In genomic region chr7:105017263-105018051, GRCh38 we compare ENCODE assay signal across 8 cellular contexts. TPM values are rescaled to one million over a fixed set of nuclear protein-coding genes. Genes with fewer than 3 reads are reported as not detected.
DNase-seq lines count a peak whose midpoint lies in the region; ATAC-seq, FAIRE-seq and TF ChIP-seq lines count a peak whose summit lies in the region.

No MANE protein-coding gene starts in this region.

- peak overlapping the region; percentile 100 for H3K27ac Mint-ChIP-seq in activated T-cell treated with anti-CD3 and anti-CD28 coated beads, Interleukin-2, amount 50 U/mL, for 24 hours
- H3K27ac Mint-ChIP-seq in activated CD4-positive, alpha-beta memory T cell treated with anti-CD3 and anti-CD28 coated beads, Interleukin-2, amount 10 ng/mL, durations not matched to agents 7 days and 5 days, result peak overlapping the region; percentile 73

- no peak for TF ChIP-seq CTCF in keratinocyte (optimal IDR thresholded peaks at IDR 0.05 in 1 of 3, IDR thresholded peaks at IDR 0.05 in 1 of 3, conservative IDR thresholded peaks at IDR 0.05 in 1 of 3; ENCODE audit: extremely low read depth in 1 of 3, insufficient read depth in 2 of 3, low read length in 3 of 3)
- TF ChIP-seq CTCF in tibial nerve (IDR thresholded peaks at IDR 0.05), result no peak

- peaks cover 5% of the 10 kb centered on the region for H4K20me1 ChIP-seq in keratinocyte (ENCODE audit: control insufficient read depth, extremely low read depth, insufficient read depth, low read length)

- DNase-seq in activated T-cell treated with anti-CD3 and anti-CD28 coated beads, Interleukin-2, amount 50 U/mL, for 24 hours, result no peak
- DNase-seq in activated T-cell treated with anti-CD3 and anti-CD28 coated beads for 4 hours (no peak), keratinocyte (ENCODE audit: low read depth, low spot score) (no peak), tibial nerve (ENCODE audit: low spot score in 2 of 2) (no peak), MV-4-11 (lab: John Stamatoyannopoulos, UW) (no peak), left lobe of liver (ENCODE audit: low spot score) (no peak), cerebellar cortex (ENCODE audit: low spot score) (no peak)
- no peak for DNase-seq in activated CD4-positive, alpha-beta memory T cell treated with anti-CD3 and anti-CD28 coated beads, Interleukin-2, amount 10 ng/mL, durations not matched to agents 7 days and 5 days

- H3K4me2 ChIP-seq in keratinocyte (ENCODE audit: control insufficient read depth, extremely low read depth, insufficient read depth, low read depth, low read length), result peak overlapping the region; percentile 87

- H3K36me3 ChIP-seq in keratinocyte (ENCODE audit: control insufficient read depth in 2 of 2, extremely low read depth in 1 of 2, insufficient read depth in 2 of 2, low read length in 2 of 2), result no peaks in the 10 kb centered on the region
- no peaks in the 10 kb centered on the region for H3K36me3 ChIP-seq in tibial nerve

- WGBS in tibial nerve, 2 donors, result 4 to 6% methylated on average over 4 of the region's 4 CpGs

- POLR2A ChIA-PET in activated CD4-positive, alpha-beta memory T cell treated with anti-CD3 and anti-CD28 coated beads, Interleukin-2, amount 10 ng/mL, durations not matched to agents 7 days and 5 days (lab: Charles Lee), result interaction anchor here (0.7 to 19.3 kb wide), 14 partner anchors 10 to 515 kb away, joined by 3 to 822 read pairs (median 28); partner anchors contain the start of gene RINT1

- H3K4me1 Mint-ChIP-seq in activated T-cell treated with anti-CD3 and anti-CD28 coated beads, Interleukin-2, amount 50 U/mL, for 24 hours (ENCODE audit: low read depth), result peaks cover 46% of the 10 kb centered on the region
- H3K4me1 Mint-ChIP-seq in activated CD4-positive, alpha-beta memory T cell treated with anti-CD3 and anti-CD28 coated beads, Interleukin-2, amount 10 ng/mL, durations not matched to agents 7 days and 5 days, result peaks cover 45% of the 10 kb centered on the region

- H3K4me1 ChIP-seq in keratinocyte (ENCODE audit: control insufficient read depth, extremely low read depth, insufficient read depth, low read length) (peaks cover 33% of the 10 kb centered on the region), tibial nerve (peaks cover 0 to 59% (median 28%) of the 10 kb centered on the region in 4 donors)

- H3K9me1 ChIP-seq in keratinocyte (ENCODE audit: control insufficient read depth, extremely low read depth, insufficient read depth, low read length), result peaks cover 3% of the 10 kb centered on the region

- peak; percentile 26 for FAIRE-seq in keratinocyte (lab: Jason Lieb, UNC)

- H3K9me3 Mint-ChIP-seq in activated T-cell treated with anti-CD3 and anti-CD28 coated beads, Interleukin-2, amount 50 U/mL, for 24 hours, result no peaks in the 10 kb centered on the region
- H3K9me3 Mint-ChIP-seq in activated CD4-positive, alpha-beta memory T cell treated with anti-CD3 and anti-CD28 coated beads, Interleukin-2, amount 10 ng/mL, durations not matched to agents 7 days and 5 days, result no peaks in the 10 kb centered on the region

- CTCF ChIA-PET in activated CD4-positive, alpha-beta memory T cell treated with anti-CD3 and anti-CD28 coated beads, Interleukin-2, amount 10 ng/mL, durations not matched to agents 7 days and 5 days (lab: Charles Lee), result interaction anchor here (0.7 to 5.9 kb wide), 5 partner anchors 14 to 514 kb away, joined by 3 to 106 read pairs (median 5); partner anchors contain the start of gene RINT1

- H3K36me3 Mint-ChIP-seq in activated T-cell treated with anti-CD3 and anti-CD28 coated beads, Interleukin-2, amount 50 U/mL, for 24 hours (ENCODE audit: low read depth), result peaks cover 79% of the 10 kb centered on the region
- H3K36me3 Mint-ChIP-seq in activated CD4-positive, alpha-beta memory T cell treated with anti-CD3 and anti-CD28 coated beads, Interleukin-2, amount 10 ng/mL, durations not matched to agents 7 days and 5 days (ENCODE audit: low read depth), result peaks cover 66% of the 10 kb centered on the region

- H3K4me3 Mint-ChIP-seq in activated T-cell treated with anti-CD3 and anti-CD28 coated beads, Interleukin-2, amount 50 U/mL, for 24 hours, result peak overlapping the region; percentile 100
- H3K4me3 Mint-ChIP-seq in activated CD4-positive, alpha-beta memory T cell treated with anti-CD3 and anti-CD28 coated beads, Interleukin-2, amount 10 ng/mL, durations not matched to agents 7 days and 5 days, result peak overlapping the region; percentile 97

- no peak for TF ChIP-seq POLR2A in tibial nerve (IDR thresholded peaks at IDR 0.05)

- H3K4me3 ChIP-seq in keratinocyte (ENCODE audit: control insufficient read depth in 2 of 3, extremely low read depth in 1 of 3, insufficient read depth in 2 of 3, low read depth in 1 of 3, low read length in 3 of 3) (peak overlapping the region; percentile 94 to 100 (median 100)), tibial nerve (peak overlapping the region in 3 of 4 donors; percentile 12 to 87 (median 80))

- H3K27ac ChIP-seq in keratinocyte (ENCODE audit: control insufficient read depth, insufficient read depth, low read length), result peak overlapping the region; percentile 100
- H3K27ac ChIP-seq in tibial nerve, result peak overlapping the region; percentile 99 to 100 (median 100)

- peaks cover 90% of the 10 kb centered on the region for H3K79me2 ChIP-seq in keratinocyte (ENCODE audit: control insufficient read depth, insufficient read depth, low read length)

- no peaks in the 10 kb centered on the region for H3K27me3 Mint-ChIP-seq in activated T-cell treated with anti-CD3 and anti-CD28 coated beads, Interleukin-2, amount 50 U/mL, for 24 hours
- no peaks in the 10 kb centered on the region for H3K27me3 Mint-ChIP-seq in activated CD4-positive, alpha-beta memory T cell treated with anti-CD3 and anti-CD28 coated beads, Interleukin-2, amount 10 ng/mL, durations not matched to agents 7 days and 5 days

- H3K27me3 ChIP-seq in keratinocyte (ENCODE audit: control insufficient read depth, extremely low read depth, insufficient read depth, low read length), result no peaks in the 10 kb centered on the region
- no peaks in the 10 kb centered on the region for H3K27me3 ChIP-seq in tibial nerve

- no peaks in the 10 kb centered on the region for H3K9me3 ChIP-seq in keratinocyte (ENCODE audit: control insufficient read depth, low read depth, low read length)
- no peaks in the 10 kb centered on the region for H3K9me3 ChIP-seq in tibial nerve

- no peak for TF ChIP-seq EP300 in tibial nerve (IDR thresholded peaks at IDR 0.05)

- ATAC-seq in left lobe of liver, result no peak

- dilution Hi-C loops in keratinocyte (cut with MboI; ENCODE audit: extremely low pct_ligation_motif_present, low sequenced_read_pairs), result no loop called here

- H2AFZ ChIP-seq in keratinocyte (ENCODE audit: control insufficient read depth, low read length), result no peak overlapping the region

- H3K9ac ChIP-seq in keratinocyte (ENCODE audit: control insufficient read depth, extremely low read depth, insufficient read depth, low read length), result peak overlapping the region; percentile 100

RNA-seq across cellular contexts. Expression of gene KMT2E, which starts 3.5 kb away (rescaled TPM):
- 100 to 1,000 TPM; 122 to 128 TPM for total RNA-seq in activated CD4-positive, alpha-beta memory T cell treated with anti-CD3 and anti-CD28 coated beads, Interleukin-2, amount 10 ng/mL, durations not matched to agents 7 days and 5 days
- polyA plus RNA-seq in keratinocyte, result 3.5 to 12.9 TPM (median 7.9 TPM) in 3 replicates
- 78.4 TPM for polyA plus RNA-seq in keratinocyte (2011; ENCODE audit: low read depth)
- polyA plus RNA-seq in keratinocyte (2011; cell fraction: cytosol; rRNA removed), result 7.6 and 7.7 TPM in 2 replicates
- 31.9 and 35.6 TPM in 2 replicates for polyA plus RNA-seq in keratinocyte (2011; cell fraction: nucleus; rRNA removed)
- 21.5 and 27.1 TPM in 2 replicates for polyA plus RNA-seq in keratinocyte (2012; ENCODE audit: low replicate concordance)
- 36.9 to 48.3 TPM (median 41.4 TPM) in 3 replicates for polyA minus RNA-seq in keratinocyte
- polyA minus RNA-seq in keratinocyte (2011; cell fraction: cytosol; rRNA and poly(A)+ RNA removed), result 10.4 TPM
- 39.3 and 68.7 TPM in 2 replicates for polyA minus RNA-seq in keratinocyte (2011; cell fraction: nucleus; rRNA and poly(A)+ RNA removed)
- 100 to 1,000 TPM in 3 of 4 donors, 10 to 100 TPM in 1; 91.4 to 141 (median 132) TPM for total RNA-seq in tibial nerve
- 22.9 TPM for total RNA-seq in left lobe of liver
